Comparison of ENCODE assay signal across 30 cellular contexts in the genomic region with DNA sequence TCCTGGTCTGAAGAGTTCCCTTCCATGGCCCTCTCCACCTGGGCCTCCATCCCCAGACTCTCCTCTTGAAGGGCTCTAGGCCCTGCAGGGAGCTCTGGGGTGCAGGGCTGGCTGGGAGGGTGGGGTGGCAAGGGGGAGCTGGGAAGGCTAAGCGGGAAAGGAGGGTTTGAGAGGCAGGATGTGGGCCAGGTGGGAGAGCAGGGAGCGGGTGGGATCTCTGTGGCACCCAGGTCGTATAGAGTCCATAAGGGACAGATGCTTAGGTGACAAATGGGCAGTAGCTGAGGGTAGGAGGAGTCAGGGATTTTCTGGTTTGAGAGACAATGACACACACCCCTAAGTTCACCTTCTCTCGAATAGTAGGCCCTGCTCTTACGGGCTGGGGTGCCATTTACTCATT. TPM values are rescaled to one million over a fixed set of nuclear protein-coding genes. Genes with fewer than 3 reads are reported as not detected.
"Had no signal": no experiment of that assay in that cellular context is flagged by ENCODE, and none has a peak within 500 bp of the region (broad histone marks: within the 10 kb centered on the region; RNA-seq: fewer than 3 reads in every experiment).

No MANE protein-coding gene starts in this region.

- H3K36me3 Mint-ChIP-seq: naive B cell had no signal

- H3K4me3 ChIP-seq: body of pancreas, colonic mucosa, gastroesophageal sphincter, hepatocyte, pancreas, vagina had no signal

- ATAC-seq: body of pancreas, gastroesophageal sphincter, pancreas had no signal

- H3K4me3 Mint-ChIP-seq: activated T-helper 1 cell treated with anti-CD3 and anti-CD28 coated beads, Interleukin-12 subunit alpha, Interleukin-12 subunit beta, Interleukin-2, Interleukin-4 antibody, amounts not matched to agents 30 ng/mL and 10 ng/mL and 1 ng/mL, durations not matched to agents 14 hours and 24 hours and 36 hours; mesothelial cell of epicardium; naive B cell; stimulated activated naive CD8-positive, alpha-beta T cell treated with anti-CD3 and anti-CD28 coated beads, Interleukin-15, Interleukin-2, amounts not matched to agents 100 ng/mL and 50 ng/mL, for 24 hours; type B pancreatic cell had no signal

- H3K27me3 Mint-ChIP-seq: naive B cell; stimulated activated naive CD8-positive, alpha-beta T cell treated with anti-CD3 and anti-CD28 coated beads, Interleukin-15, Interleukin-2, amounts not matched to agents 100 ng/mL and 50 ng/mL, for 24 hours; type B pancreatic cell had no signal

- H3K9me3 ChIP-seq: body of pancreas, colonic mucosa, gastroesophageal sphincter, pancreas, vagina had no signal

- H3K4me2 ChIP-seq: hepatocyte had no signal

- H3K4me1 ChIP-seq: body of pancreas, colonic mucosa, gastroesophageal sphincter, pancreas, vagina had no signal

- H3K9me3 Mint-ChIP-seq: activated T-helper 1 cell treated with anti-CD3 and anti-CD28 coated beads, Interleukin-12 subunit alpha, Interleukin-12 subunit beta, Interleukin-2, Interleukin-4 antibody, amounts not matched to agents 30 ng/mL and 10 ng/mL and 1 ng/mL, durations not matched to agents 14 hours and 24 hours and 36 hours; mesothelial cell of epicardium; naive B cell; stimulated activated naive CD8-positive, alpha-beta T cell treated with anti-CD3 and anti-CD28 coated beads, Interleukin-15, Interleukin-2, amounts not matched to agents 100 ng/mL and 50 ng/mL, for 24 hours; type B pancreatic cell had no signal

- H3K27me3 ChIP-seq: body of pancreas, colonic mucosa, gastroesophageal sphincter, hepatocyte, pancreas, vagina had no signal

- DNase-seq: activated CD4-positive, alpha-beta T cell treated with anti-CD3 and anti-CD28 coated beads for 4 hours; activated CD4-positive, alpha-beta T cell treated with anti-CD3 and anti-CD28 coated beads, Interleukin-2, amount 50 U/mL, for 48 hours; activated CD4-positive, CD25-positive, alpha-beta regulatory T cell; activated CD8-positive, alpha-beta memory T cell treated with anti-CD3 and anti-CD28 coated beads, Interleukin-2, amount 50 U/mL, for 4 hours; activated gamma-delta T cell treated with Interleukin-2 at 50 U/mL for 16 hours; activated naive CD4-positive, alpha-beta T cell treated with anti-CD3 and anti-CD28 coated beads, Interleukin-2, amount 50 U/mL, for 16 hours; activated T-cell treated with anti-CD3 and anti-CD28 coated beads, Interleukin-2, amount 50 U/mL, for 1 hour; anterior cingulate cortex; body of pancreas; colonic mucosa; effector CD8-positive, alpha-beta T cell; erythroblast; islet precursor cell; left cardiac atrium; naive B cell; right cardiac atrium; stimulated activated CD4-positive, alpha-beta T cell treated with anti-CD3 and anti-CD28 coated beads, Interleukin-2, amount 100 ng/mL, for 48 hours had no signal

- H3K4me1 Mint-ChIP-seq: mesothelial cell of epicardium, naive B cell had no signal

- H3K27ac Mint-ChIP-seq: activated T-helper 1 cell treated with anti-CD3 and anti-CD28 coated beads, Interleukin-12 subunit alpha, Interleukin-12 subunit beta, Interleukin-2, Interleukin-4 antibody, amounts not matched to agents 30 ng/mL and 10 ng/mL and 1 ng/mL, durations not matched to agents 14 hours and 24 hours and 36 hours; mesothelial cell of epicardium; stimulated activated naive CD8-positive, alpha-beta T cell treated with anti-CD3 and anti-CD28 coated beads, Interleukin-15, Interleukin-2, amounts not matched to agents 100 ng/mL and 50 ng/mL, for 24 hours; type B pancreatic cell had no signal

- H3K36me3 ChIP-seq: colonic mucosa, gastroesophageal sphincter, pancreas, vagina had no signal

- H2AFZ ChIP-seq: hepatocyte had no signal

- H3K27ac ChIP-seq: body of pancreas, colonic mucosa, gastroesophageal sphincter, hepatocyte, pancreas, vagina had no signal

RNA-seq across cellular contexts. Expression of gene GFAP, which starts 16.8 kb away (rescaled TPM):
- total RNA-seq: activated CD8-positive, alpha-beta memory T cell treated with anti-CD3 and anti-CD28 coated beads for 36 hours; activated T-helper 1 cell treated with anti-CD3 and anti-CD28 coated beads, Interleukin-12 subunit alpha, Interleukin-12 subunit beta, Interleukin-2, Interleukin-4 antibody, amounts not matched to agents 30 ng/mL and 10 ng/mL and 1 ng/mL, durations not matched to agents 14 hours and 24 hours and 36 hours; dermis microvascular lymphatic vessel endothelial cell; mesothelial cell of epicardium; T-helper 1 cell treated with Interleukin-12 subunit alpha and Interleukin-12 subunit beta and Interleukin-4 antibody, amounts not matched to agents 30 ng/mL and 1 ng/mL, for 36 hours; vagina had no signal
- polyA plus RNA-seq: hepatocyte, neural cell had no signal

RNA-seq across cellular contexts. Expression of gene C1QL1, which starts 36.0 kb away (rescaled TPM):
- total RNA-seq: subcutaneous adipose tissue had no signal
